29 cellular contexts compared by ENCODE assay signal in the genomic region with DNA sequence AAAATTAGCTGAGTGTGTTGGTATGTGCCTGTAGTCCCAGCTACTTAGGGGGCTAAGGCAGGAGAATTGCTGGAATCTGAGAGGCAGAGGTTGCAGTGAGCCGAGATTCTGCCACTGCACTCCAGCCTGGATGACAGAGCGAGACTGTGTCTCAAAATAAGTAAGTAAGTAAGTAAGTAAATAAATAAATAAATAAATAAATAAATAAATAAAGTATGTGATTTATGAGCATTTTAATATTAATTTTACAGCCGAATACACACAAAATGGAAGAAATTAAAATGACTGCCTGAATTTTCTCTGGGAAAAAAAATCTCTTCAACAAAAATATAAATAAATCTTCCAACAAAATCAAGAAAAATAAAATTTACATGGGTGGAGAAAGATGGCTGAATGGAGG.
"Had no signal": no experiment of that assay in that cellular context is flagged by ENCODE, and none has a peak within 500 bp of the region (broad histone marks: within the 10 kb centered on the region; RNA-seq: fewer than 3 reads in every experiment).

No MANE protein-coding gene starts in this region.

- H3K9me3 ChIP-seq: suprapubic skin, testis, thoracic aorta, thyroid gland, tibial artery, transverse colon, upper lobe of left lung, upper lobe of right lung, uterus, vagina had no signal

- H3K4me3 Mint-ChIP-seq: stimulated activated effector memory CD8-positive, alpha-beta T cell treated with anti-CD3 and anti-CD28 coated beads, Interleukin-12 subunit alpha, Interleukin-12 subunit beta, amount 100 ng/mL, for 72 hours; stimulated activated memory B cell treated with anti-CD40 and anti-IgM and Interleukin-4, amounts not matched to agents 10 μg/mL and 1 μg/mL and 100 μg/mL, for 72 hours; stimulated activated naive B cell treated with anti-CD40 and anti-IgM and Interleukin-4, amounts not matched to agents 10 μg/mL and 1 μg/mL and 100 μg/mL, for 72 hours; stimulated activated naive CD8-positive, alpha-beta T cell treated with anti-CD3 and anti-CD28 coated beads, Interleukin-15, amount 100 ng/mL, for 72 hours; stimulated activated naive CD8-positive, alpha-beta T cell treated with anti-CD3 and anti-CD28 coated beads, Interleukin-15, Interleukin-2, amounts not matched to agents 100 ng/mL and 50 ng/mL, for 24 hours; type B pancreatic cell had no signal

- H3K4me1 Mint-ChIP-seq: stimulated activated effector memory CD8-positive, alpha-beta T cell treated with anti-CD3 and anti-CD28 coated beads, Interleukin-12 subunit alpha, Interleukin-12 subunit beta, amount 100 ng/mL, for 72 hours; stimulated activated memory B cell treated with anti-CD40 and anti-IgM and Interleukin-4, amounts not matched to agents 10 μg/mL and 1 μg/mL and 100 μg/mL, for 72 hours; stimulated activated naive B cell treated with anti-CD40 and anti-IgM and Interleukin-4, amounts not matched to agents 10 μg/mL and 1 μg/mL and 100 μg/mL, for 72 hours; stimulated activated naive CD8-positive, alpha-beta T cell treated with anti-CD3 and anti-CD28 coated beads, Interleukin-15, amount 100 ng/mL, for 72 hours had no signal

- H3K27ac Mint-ChIP-seq: stimulated activated effector memory CD8-positive, alpha-beta T cell treated with anti-CD3 and anti-CD28 coated beads, Interleukin-12 subunit alpha, Interleukin-12 subunit beta, amount 100 ng/mL, for 72 hours; stimulated activated memory B cell treated with anti-CD40 and anti-IgM and Interleukin-4, amounts not matched to agents 10 μg/mL and 1 μg/mL and 100 μg/mL, for 72 hours; stimulated activated naive B cell treated with anti-CD40 and anti-IgM and Interleukin-4, amounts not matched to agents 10 μg/mL and 1 μg/mL and 100 μg/mL, for 72 hours; stimulated activated naive CD8-positive, alpha-beta T cell treated with anti-CD3 and anti-CD28 coated beads, Interleukin-15, amount 100 ng/mL, for 72 hours; stimulated activated naive CD8-positive, alpha-beta T cell treated with anti-CD3 and anti-CD28 coated beads, Interleukin-15, Interleukin-2, amounts not matched to agents 100 ng/mL and 50 ng/mL, for 24 hours; type B pancreatic cell had no signal

- DNase-seq: stimulated activated CD4-positive, alpha-beta T cell treated with anti-CD3 and anti-CD28 coated beads, Interleukin-2, amount 100 ng/mL, for 48 hours; stimulated activated CD4-positive, alpha-beta T cell treated with anti-CD3 and anti-CD28 coated beads, Interleukin-4, amount 100 ng/mL, for 1 hour; stimulated activated CD4-positive, alpha-beta T cell treated with anti-CD3 and anti-CD28 coated beads, Interleukin-4, amount 100 ng/mL, for 24 hours; stimulated activated CD4-positive, alpha-beta T cell treated with anti-CD3 and anti-CD28 coated beads, Interleukin-4, amount 100 ng/mL, for 4 hours; stimulated activated CD8-positive, alpha-beta memory T cell treated with anti-CD3 and anti-CD28 coated beads, Interleukin-4, amount 100 ng/mL, for 48 hours; stimulated activated naive B cell treated with anti-CD40 and anti-IgM and Interleukin-4, amounts not matched to agents 10 μg/mL and 1 μg/mL and 100 μg/mL, for 72 hours; stimulated activated naive CD4-positive, alpha-beta T cell; stimulated activated naive CD4-positive, alpha-beta T cell treated with Interleukin-2 at 50 U/mL for 16 hours; stimulated activated naive CD8-positive, alpha-beta T cell treated with anti-CD3 and anti-CD28 coated beads, Interleukin-15, amount 100 ng/mL, for 72 hours; stimulated activated naive CD8-positive, alpha-beta T cell treated with anti-CD3 and anti-CD28 coated beads, Interleukin-15, Interleukin-2, amounts not matched to agents 100 U/mL and 50 U/mL, for 24 hours; stomach; substantia nigra; testis; thyroid gland; tibial artery; transverse colon; trophoblast cell; upper lobe of left lung; upper lobe of right lung; uterus had no signal

- H3K4me1 ChIP-seq: stomach, suprapubic skin, testis, thyroid gland, tibial artery, tibial nerve, transverse colon, upper lobe of left lung, upper lobe of right lung, uterus, vagina had no signal

- ATAC-seq: stimulated activated effector memory CD8-positive, alpha-beta T cell treated with anti-CD3 and anti-CD28 coated beads, Interleukin-12 subunit alpha, Interleukin-12 subunit beta, amount 100 ng/mL, for 72 hours; stimulated activated naive CD8-positive, alpha-beta T cell treated with anti-CD3 and anti-CD28 coated beads, Interleukin-15, amount 100 ng/mL, for 72 hours; stimulated activated naive CD8-positive, alpha-beta T cell treated with anti-CD3 and anti-CD28 coated beads, Interleukin-15, Interleukin-2, amounts not matched to agents 100 U/mL and 50 U/mL, for 24 hours had no signal

- H3K27me3 ChIP-seq: stomach, suprapubic skin, testis, thyroid gland, tibial artery, tibial nerve, transverse colon, upper lobe of left lung, upper lobe of right lung, uterus, vagina had no signal

- H3K27me3 Mint-ChIP-seq: stimulated activated memory B cell treated with anti-CD40 and anti-IgM and Interleukin-4, amounts not matched to agents 10 μg/mL and 1 μg/mL and 100 μg/mL, for 72 hours; stimulated activated naive B cell treated with anti-CD40 and anti-IgM and Interleukin-4, amounts not matched to agents 10 μg/mL and 1 μg/mL and 100 μg/mL, for 72 hours; stimulated activated naive CD8-positive, alpha-beta T cell treated with anti-CD3 and anti-CD28 coated beads, Interleukin-15, amount 100 ng/mL, for 72 hours; stimulated activated naive CD8-positive, alpha-beta T cell treated with anti-CD3 and anti-CD28 coated beads, Interleukin-15, Interleukin-2, amounts not matched to agents 100 ng/mL and 50 ng/mL, for 24 hours; type B pancreatic cell had no signal

- H3K4me3 ChIP-seq: stomach, suprapubic skin, testis, thoracic aorta, thyroid gland, tibial artery, tibial nerve, transverse colon, upper lobe of left lung, upper lobe of right lung, uterus, vagina had no signal

- FAIRE-seq: urothelium cell line had no signal

- H3K36me3 ChIP-seq: stomach, suprapubic skin, thoracic aorta, thyroid gland, tibial artery, tibial nerve, transverse colon, upper lobe of left lung, upper lobe of right lung, uterus, vagina had no signal

- H3K36me3 Mint-ChIP-seq: stimulated activated effector memory CD8-positive, alpha-beta T cell treated with anti-CD3 and anti-CD28 coated beads, Interleukin-12 subunit alpha, Interleukin-12 subunit beta, amount 100 ng/mL, for 72 hours; stimulated activated memory B cell treated with anti-CD40 and anti-IgM and Interleukin-4, amounts not matched to agents 10 μg/mL and 1 μg/mL and 100 μg/mL, for 72 hours; stimulated activated naive B cell treated with anti-CD40 and anti-IgM and Interleukin-4, amounts not matched to agents 10 μg/mL and 1 μg/mL and 100 μg/mL, for 72 hours; type B pancreatic cell had no signal

- H3K27ac ChIP-seq: stomach, suprapubic skin, testis, thoracic aorta, thyroid gland, tibial artery, tibial nerve, transverse colon, upper lobe of left lung, upper lobe of right lung, uterus, vagina had no signal
